Comparison of ENCODE assay signal across 20 cellular contexts in genomic region chr5:35048910-35049309, GRCh38. TPM values are rescaled to one million over a fixed set of nuclear protein-coding genes. Genes with fewer than 3 reads are reported as not detected.
A peak's percentile ranks its signal among the peaks of the same experiment; 100 is the strongest.
DNase-seq lines count a peak whose midpoint lies in the region; ATAC-seq, FAIRE-seq and TF ChIP-seq lines count a peak whose summit lies in the region.
"Had no signal": no experiment of that assay in that cellular context is flagged by ENCODE, and none has a peak within 500 bp of the region (broad histone marks: within the 10 kb centered on the region; RNA-seq: fewer than 3 reads in every experiment).

No MANE protein-coding gene starts in this region.

- no peak overlapping the region for H3K14ac ChIP-seq in mesenchymal stem cell (ENCODE audit: low read length in 2 of 2)

- H2BK15ac ChIP-seq in mesenchymal stem cell (ENCODE audit: low read depth, poor library complexity, severe bottlenecking) = no peak overlapping the region

- no TSS peak for BruUV-seq in K562 (replicated peaks; lab: Mats Ljungman, UMichigan)

- H3K27ac ChIP-seq in K562 (ENCODE audit: extremely low read depth, low read depth, low read length) = no peak overlapping the region
- H3K27ac ChIP-seq in mesenchymal stem cell (ENCODE audit: low read length, poor library complexity, severe bottlenecking) = no peak overlapping the region
- H3K27ac ChIP-seq: C4-2B had no signal

- H3K9ac ChIP-seq in K562 (ENCODE audit: insufficient read depth in 1 of 2, low read depth in 2 of 2, low read length in 2 of 2) (no peak overlapping the region), mesenchymal stem cell (ENCODE audit: low read length) (no peak overlapping the region)

- ATAC-seq in K562 = no peak

- no peak for TF ChIP-seq POLR2A in K562 (conservative IDR thresholded peaks at IDR 0.05)

- H3K4me3 ChIP-seq in K562 (no peak overlapping the region), mesenchymal stem cell (ENCODE audit: insufficient read depth in 1 of 2, low read depth in 1 of 2, low read length in 2 of 2) (no peak overlapping the region)

- no peak overlapping the region for H2BK5ac ChIP-seq in mesenchymal stem cell (ENCODE audit: low read depth, low read length, poor library complexity, severe bottlenecking)

- H2AFZ ChIP-seq in K562 (ENCODE audit: low read depth, low read length) = no peak overlapping the region
- no peak overlapping the region for H2AFZ ChIP-seq in mesenchymal stem cell (ENCODE audit: low read depth, low read length)

- TF ChIP-seq CTCF in K562 (IDR thresholded peaks at IDR 0.05 in 2 of 3, conservative IDR thresholded peaks at IDR 0.05 in 1 of 3; ENCODE audit: insufficient read depth in 2 of 3, low read depth in 1 of 3, low read length in 3 of 3) = no peak

- H3K9me1 ChIP-seq in K562 (ENCODE audit: control insufficient read depth, insufficient read depth, low read length) = no peaks in the 10 kb centered on the region

- no peaks in the 10 kb centered on the region for H3K79me1 ChIP-seq in mesenchymal stem cell (replicated peaks; ENCODE audit: low read length, poor library complexity, severe bottlenecking)

- H3K36me3 ChIP-seq in K562 (ENCODE audit: control insufficient read depth, insufficient read depth, low read length) (no peaks in the 10 kb centered on the region), mesenchymal stem cell (ENCODE audit: control insufficient read depth in 1 of 2, insufficient read depth in 2 of 2, low read depth in 1 of 2, low read length in 2 of 2) (no peaks in the 10 kb centered on the region)

- no peak overlapping the region for H3K23ac ChIP-seq in mesenchymal stem cell (ENCODE audit: low read length in 2 of 2)

- H4K8ac ChIP-seq in mesenchymal stem cell (ENCODE audit: low read length) = peak overlapping the region; percentile 37

- H3K4me1 ChIP-seq in K562 (replicated peaks in 1 of 2; ENCODE audit: control insufficient read depth in 2 of 2, insufficient read depth in 2 of 2, low read length in 2 of 2) (no peaks in the 10 kb centered on the region), mesenchymal stem cell (ENCODE audit: control insufficient read depth, insufficient read depth, low read depth, low read length) (no peaks in the 10 kb centered on the region)

- intact Hi-C loops in K562 (cut with micrococcal nuclease) = no loop called here

- no peak overlapping the region for H3K4ac ChIP-seq in mesenchymal stem cell (ENCODE audit: low read depth in 1 of 2, low read length in 2 of 2)

- POLR2A ChIA-PET in K562 (lab: Yijun Ruan, JAX) = no interaction called here

- in situ Hi-C loops in K562 (cut with MboI) = no loop called here

- H3K27me3 ChIP-seq in K562 (ENCODE audit: control insufficient read depth in 2 of 2, insufficient read depth in 2 of 2, low read length in 2 of 2) (peaks cover 11 to 24% of the 10 kb centered on the region in 2 experiments; a peak in 4 of 5 replicates), mesenchymal stem cell (ENCODE audit: control insufficient read depth in 1 of 2, insufficient read depth in 1 of 2, low read length in 2 of 2) (no peaks in the 10 kb centered on the region)

- H3K9me3 ChIP-seq in K562 (replicated peaks; ENCODE audit: control insufficient read depth, insufficient read depth, low read depth, low read length) (no peaks in the 10 kb centered on the region), mesenchymal stem cell (ENCODE audit: control insufficient read depth, low read length) (no peaks in the 10 kb centered on the region)

- 0% methylated on average over 1 of the region's 1 CpG for WGBS in K562 (ENCODE audit: insufficient coverage, low coverage, missing lambda C conversion rate)
- 91% methylated on average over 1 of the region's 1 CpG for WGBS in mesenchymal stem cell

- no peak for TF ChIP-seq EP300 in K562 (IDR thresholded peaks at IDR 0.05; ENCODE audit: low read length)

- DNase-seq in HTR-8/SVneo (ENCODE audit: insufficient read length, low spot score) (no peak), K562 (ENCODE audit: extremely low read depth in 1 of 4, low spot score in 3 of 4) (no peak), mesenchymal stem cell (no peak), NOMO-1 treated with DMSO at 0.1 percent for 48 hours (lab: John Stamatoyannopoulos, UW; ENCODE audit: unreplicated experiment) (no peak)
- DNase-seq in activated naive CD4-positive, alpha-beta T cell treated with anti-CD3 and anti-CD28 coated beads, Interleukin-2, amount 50 U/mL, for 16 hours = no peak
- DNase-seq in central memory CD4-positive, alpha-beta T cell = no peak
- DNase-seq: AML-193; Calu3; CD4-positive, alpha-beta memory T cell; DND-41; EL; H9 had no signal

- H3K79me2 ChIP-seq in K562 (ENCODE audit: control insufficient read depth, insufficient read depth, low read length) = no peaks in the 10 kb centered on the region

- CTCF ChIA-PET in K562 (lab: Yijun Ruan, JAX; ENCODE audit: low intra/inter-chr PET ratio) = no interaction called here

- H4K91ac ChIP-seq in mesenchymal stem cell (ENCODE audit: low read length) = peak overlapping the region; percentile 21

- no peak overlapping the region for H3K18ac ChIP-seq in mesenchymal stem cell (ENCODE audit: low read depth in 1 of 2, low read length in 2 of 2)

- no peak overlapping the region for H2BK120ac ChIP-seq in mesenchymal stem cell (ENCODE audit: low read depth, low read length)

- peak; percentile 85 for FAIRE-seq in HTR-8/SVneo (lab: Jason Lieb, UNC)
- FAIRE-seq in K562 (lab: Jason Lieb, UNC) = no peak
- FAIRE-seq: A204.1, GM12891, GM19239, H1 had no signal

- TF ChIP-seq RAD21 in K562 (CRISPR knock-in tag; conservative IDR thresholded peaks at IDR 0.05 in 1 of 2, IDR thresholded peaks at IDR 0.05 in 1 of 2) = no peak

- H3K4me2 ChIP-seq in K562 (ENCODE audit: insufficient read depth, low read length) = no peak overlapping the region
- no peak overlapping the region for H3K4me2 ChIP-seq in mesenchymal stem cell (ENCODE audit: low read length, poor library complexity, severe bottlenecking)

- H2AK5ac ChIP-seq in mesenchymal stem cell (ENCODE audit: low read length, severe bottlenecking) = no peak overlapping the region

- no peaks in the 10 kb centered on the region for H4K20me1 ChIP-seq in K562 (replicated peaks; ENCODE audit: control insufficient read depth, insufficient read depth, low read length)

- H2BK12ac ChIP-seq in mesenchymal stem cell (ENCODE audit: low read length in 2 of 2) = no peak overlapping the region

TF ChIP-seq in K562, 482 proteins besides CTCF, POLR2A, EP300 and RAD21 (continues in another document):
- TF ChIP-seq SIN3B (IDR thresholded peaks at IDR 0.05; ENCODE audit: low read depth) (no peak), TFE3 (CRISPR knock-in tag; IDR thresholded peaks at IDR 0.05) (peak; percentile 20; the same call in 1 of the 2 replicates), ZBTB26 (CRISPR knock-in tag; IDR thresholded peaks at IDR 0.05) (no peak), DACH1 (IDR thresholded peaks at IDR 0.05; ENCODE audit: partially characterized antibody) (no peak), SMAD2 (IDR thresholded peaks at IDR 0.05; ENCODE audit: low read depth, low read length) (no peak), CBX5 (IDR thresholded peaks at IDR 0.05; ENCODE audit: borderline replicate concordance, low read depth) (no peak), ZFP36 (IDR thresholded peaks at IDR 0.05; ENCODE audit: low read depth, low read length, partially characterized antibody) (no peak), SRSF1 (IDR thresholded peaks at IDR 0.05; ENCODE audit: low read depth, low read length) (no peak), PHB2 (IDR thresholded peaks at IDR 0.05; ENCODE audit: low read depth) (no peak)

RNA-seq across cellular contexts. Expression of gene AGXT2, which starts 1.2 kb away (rescaled TPM):
- not detected in 2 replicates for total RNA-seq in K562 (2011; cell fraction: chromatin; rRNA removed; ENCODE audit: low replicate concordance)
- total RNA-seq in K562 (2011; cell fraction: nucleolus; rRNA removed) = not detected in 2 replicates
- not detected in 2 replicates for total RNA-seq in K562 (2011; cell fraction: nucleoplasm; rRNA removed)
- not detected in 2 replicates for total RNA-seq in K562 (2014; rRNA removed)
- total RNA-seq in K562 (2014; rRNA removed; fragmentation: Illumina TruSeq; extraction: Trizol) = not detected in 2 replicates
- not detected in 2 replicates for total RNA-seq in K562 (2015; rRNA removed; fragmentation: Illumina TruSeq; extraction: Trizol)
- total RNA-seq in K562 (2021) = not detected in 2 replicates
- not detected in 2 replicates for polyA plus RNA-seq in K562 (2011; rRNA removed)
- not detected in 2 replicates for polyA plus RNA-seq in K562 (2011; cell fraction: cytosol; rRNA removed)
- polyA plus RNA-seq in K562 (2011; cell fraction: nucleus; rRNA removed) = not detected in 2 replicates
- not detected in 2 replicates for polyA plus RNA-seq in K562 (2012)
- polyA plus RNA-seq in K562 (2014; fragmentation: Illumina TruSeq; extraction: Trizol) = not detected in 2 replicates
- not detected for polyA plus RNA-seq in K562 (2014; fragmentation: Nextera tagmentation; extraction: Ambion mirVana)
- not detected in 2 replicates for polyA plus RNA-seq in K562 (2014; rRNA removed)
- polyA minus RNA-seq in K562 (2011; rRNA and poly(A)+ RNA removed) = not detected in 2 replicates
- not detected in 2 replicates for polyA minus RNA-seq in K562 (2011; cell fraction: cytosol; rRNA and poly(A)+ RNA removed)
- not detected in 2 replicates for polyA minus RNA-seq in K562 (2011; cell fraction: nucleus; rRNA and poly(A)+ RNA removed)
- polyA plus RNA-seq in mesenchymal stem cell (2013, experiment 1 of 2) = not detected
- polyA plus RNA-seq in mesenchymal stem cell (2013, experiment 2 of 2) = not detected
- total RNA-seq: Calu3; CD4-positive, alpha-beta memory T cell; G401; H1; H9; HT-29 had no signal
- polyA plus RNA-seq: BJ; CD4-positive, alpha-beta memory T cell; H1 had no signal
